8 cellular contexts compared by ENCODE assay signal in genomic region chr18:26574958-26575864, GRCh38. TPM values are rescaled to one million over a fixed set of nuclear protein-coding genes. Genes with fewer than 3 reads are reported as not detected.
DNase-seq lines count a peak whose midpoint lies in the region; ATAC-seq, FAIRE-seq and TF ChIP-seq lines count a peak whose summit lies in the region.

No MANE protein-coding gene starts in this region.

- FAIRE-seq in kidney (lab: Jason Lieb, UNC): no peak

- ATAC-seq in stimulated activated naive B cell treated with anti-CD40 and anti-IgM and Interleukin-4, amounts not matched to agents 10 μg/mL and 1 μg/mL and 100 μg/mL, for 72 hours (replicated peaks): no peak

- peaks cover 5 to 11% of the 10 kb centered on the region in 2 donors for H3K4me1 Mint-ChIP-seq in stimulated activated naive B cell treated with anti-CD40 and anti-IgM and Interleukin-4, amounts not matched to agents 10 μg/mL and 1 μg/mL and 100 μg/mL, for 72 hours

- no peak overlapping the region for H3K9ac ChIP-seq in kidney (ENCODE audit: low read length in 2 of 2)

- in situ Hi-C loops in T47D (cut with HindIII; ENCODE audit: low pct_unique_long_range_greater_than_20kb, low sequenced_read_pairs): no loop called here

- DNase-seq in GM06990 (ENCODE audit: extremely low read depth, insufficient read length) (peak; percentile 3), NCI-H1105 treated with DMSO at 0.1 percent for 48 hours (lab: John Stamatoyannopoulos, UW) (peak; percentile 77), T47D (ENCODE audit: low read depth in 1 of 2, low spot score in 1 of 2) (peak; percentile 17 to 72), kidney (peak; percentile 80), T1000 (lab: John Stamatoyannopoulos, UW) (no peak)
- no peak for DNase-seq in stimulated activated naive B cell treated with anti-CD40 and anti-IgM and Interleukin-4, amounts not matched to agents 10 μg/mL and 1 μg/mL and 100 μg/mL, for 72 hours
- no peak for DNase-seq in stimulated activated CD4-positive, alpha-beta T cell treated with anti-CD3 and anti-CD28 coated beads, Interleukin-4, amount 100 ng/mL, for 24 hours
- no peak for DNase-seq in activated CD8-positive, alpha-beta memory T cell treated with anti-CD3 and anti-CD28 coated beads, Interleukin-2, amount 50 U/mL, for 4 hours

- no peaks in the 10 kb centered on the region for H3K9me3 ChIP-seq in kidney (ENCODE audit: control insufficient read depth in 1 of 2, low read length in 2 of 2)

- peaks cover 51 to 57% of the 10 kb centered on the region in 2 donors for H3K27me3 Mint-ChIP-seq in stimulated activated naive B cell treated with anti-CD40 and anti-IgM and Interleukin-4, amounts not matched to agents 10 μg/mL and 1 μg/mL and 100 μg/mL, for 72 hours

- H3K27ac ChIP-seq in kidney (ENCODE audit: low read depth in 2 of 2, low read length in 2 of 2): no peak overlapping the region

- H3K36me3 ChIP-seq in GM06990 (ENCODE audit: control insufficient read depth, insufficient read depth, low read length) (no peaks in the 10 kb centered on the region), kidney (ENCODE audit: control insufficient read depth in 1 of 2, insufficient read depth in 2 of 2, low read length in 2 of 2) (no peaks in the 10 kb centered on the region)

- intact Hi-C loops in kidney (cut with DNase I): no loop called here

- H3K4me3 Mint-ChIP-seq in stimulated activated naive B cell treated with anti-CD40 and anti-IgM and Interleukin-4, amounts not matched to agents 10 μg/mL and 1 μg/mL and 100 μg/mL, for 72 hours: peak overlapping the region; percentile 39 to 48

- peaks cover 0 to 3% of the 10 kb centered on the region in 2 donors for H3K4me1 ChIP-seq in kidney (ENCODE audit: control insufficient read depth in 1 of 2, insufficient read depth in 1 of 2, low read depth in 1 of 2, low read length in 2 of 2)

- peak overlapping the region; percentile 52 for H3K4me3 ChIP-seq in GM06990 (replicated peaks; ENCODE audit: low read depth, low read length)
- H3K4me3 ChIP-seq in kidney (ENCODE audit: low read length in 2 of 2): peak overlapping the region; percentile 60 to 67

- no peaks in the 10 kb centered on the region for H3K27me3 ChIP-seq in GM06990 (replicated peaks; ENCODE audit: control insufficient read depth, insufficient read depth, low read length)

- TF ChIP-seq CTCF in GM06990 (IDR thresholded peaks at IDR 0.05; ENCODE audit: insufficient read depth, low read length, poor library complexity, severe bottlenecking) (no peak), kidney (IDR thresholded peaks at IDR 0.05; ENCODE audit: borderline replicate concordance, extremely low read depth, insufficient read depth) (no peak)

- no peak overlapping the region for H3K27ac Mint-ChIP-seq in stimulated activated naive B cell treated with anti-CD40 and anti-IgM and Interleukin-4, amounts not matched to agents 10 μg/mL and 1 μg/mL and 100 μg/mL, for 72 hours

- H3K36me3 Mint-ChIP-seq in stimulated activated naive B cell treated with anti-CD40 and anti-IgM and Interleukin-4, amounts not matched to agents 10 μg/mL and 1 μg/mL and 100 μg/mL, for 72 hours: no peaks in the 10 kb centered on the region

- no peaks in the 10 kb centered on the region for H3K9me3 Mint-ChIP-seq in stimulated activated naive B cell treated with anti-CD40 and anti-IgM and Interleukin-4, amounts not matched to agents 10 μg/mL and 1 μg/mL and 100 μg/mL, for 72 hours

RNA-seq across cellular contexts. Expression of gene KCTD1, which starts 26.9 kb away (rescaled TPM):
- 83.7 TPM for total RNA-seq in kidney
- polyA plus RNA-seq in kidney (ENCODE audit: insufficient read depth, low read depth, low replicate concordance): 48.5 TPM

Comparison
In these comparisons a context has a peak if more than half of its experiments do, and no peak if none do; other contexts are left out.
1. DNase-seq: peak in GM06990 (single experiment), NCI-H1105 treated with DMSO at 0.1 percent for 48 hours (single experiment), T47D (2 of 2) and kidney (single experiment); none in stimulated activated naive B cell treated with anti-CD40 and anti-IgM and Interleukin-4, amounts not matched to agents 10 μg/mL and 1 μg/mL and 100 μg/mL, for 72 hours (single experiment), stimulated activated CD4-positive, alpha-beta T cell treated with anti-CD3 and anti-CD28 coated beads, Interleukin-4, amount 100 ng/mL, for 24 hours (single experiment), T1000 (single experiment) and activated CD8-positive, alpha-beta memory T cell treated with anti-CD3 and anti-CD28 coated beads, Interleukin-2, amount 50 U/mL, for 4 hours (single experiment).